ENCODE assay signal across 28 cellular contexts in the genomic region with DNA sequence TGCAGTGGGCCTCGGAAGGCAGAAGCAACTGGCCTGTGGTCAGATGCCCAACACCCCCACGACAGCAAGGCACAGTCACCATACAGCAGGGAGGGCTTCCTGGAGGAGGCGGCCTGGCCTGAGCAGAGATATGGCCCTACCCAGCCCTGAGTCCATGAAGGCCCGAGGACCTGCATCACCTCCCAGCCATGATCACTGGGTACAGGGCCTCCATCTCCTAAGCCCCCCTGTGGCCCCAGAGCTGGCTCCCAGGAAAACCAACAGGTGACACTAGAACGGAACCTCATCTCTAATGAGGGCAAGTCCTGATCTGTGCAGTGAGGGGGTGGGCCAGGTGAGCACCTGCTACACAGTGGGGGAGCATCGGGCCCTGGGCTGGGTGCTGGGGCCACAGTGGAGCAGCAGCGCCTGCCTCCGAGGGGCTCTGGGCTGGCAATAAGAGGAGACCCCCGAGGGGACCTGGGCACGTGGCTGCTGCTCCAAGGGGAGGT. TPM values are rescaled to one million over a fixed set of nuclear protein-coding genes. Genes with fewer than 3 reads are reported as not detected.
A peak's percentile ranks its signal among the peaks of the same experiment; 100 is the strongest.
DNase-seq lines count a peak whose midpoint lies in the region; ATAC-seq and TF ChIP-seq lines count a peak whose summit lies in the region.
"Had no signal": no experiment of that assay in that cellular context is flagged by ENCODE, and none has a peak within 500 bp of the region (broad histone marks: within the 10 kb centered on the region; RNA-seq: fewer than 3 reads in every experiment).

No MANE protein-coding gene starts in this region.

- no peak overlapping the region for H3K4me3 ChIP-seq in right cardiac atrium (ENCODE audit: low read length)
- no peak overlapping the region for H3K4me3 ChIP-seq in WERI-Rb-1 (ENCODE audit: low read depth, low read length)
- H3K4me3 ChIP-seq in aorta (ENCODE audit: low read length in 2 of 2) = no peak overlapping the region
- H3K4me3 ChIP-seq in BE2C (ENCODE audit: low read depth, low read length) = no peak overlapping the region
- H3K4me3 ChIP-seq: BLaER1 treated with 17β-estradiol and CSF1 and Interleukin-3, amounts not matched to agents 10 nM and 100 nM; colonic mucosa; esophagus muscularis mucosa; hepatocyte; left ventricle myocardium inferior; uterus had no signal

- peaks cover 12 to 17% (median 17%) of the 10 kb centered on the region in 3 donors for H3K4me1 Mint-ChIP-seq in naive B cell
- H3K4me1 Mint-ChIP-seq: endodermal cell, WTC11 had no signal

- H3K9me3 ChIP-seq in right cardiac atrium (ENCODE audit: control insufficient read depth, low read length) (no peaks in the 10 kb centered on the region), WERI-Rb-1 (ENCODE audit: severe bottlenecking) (no peaks in the 10 kb centered on the region), aorta (ENCODE audit: control insufficient read depth, low read length) (no peaks in the 10 kb centered on the region), BE2C (no peaks in the 10 kb centered on the region)
- H3K9me3 ChIP-seq: BLaER1 treated with 17β-estradiol and CSF1 and Interleukin-3, amounts not matched to agents 10 nM and 100 nM; colonic mucosa; esophagus muscularis mucosa; left ventricle myocardium inferior; uterus had no signal

- H3K9me3 Mint-ChIP-seq in naive B cell = no peaks in the 10 kb centered on the region
- H3K9me3 Mint-ChIP-seq: activated CD4-positive, alpha-beta memory T cell treated with anti-CD3 and anti-CD28 coated beads for 36 hours; endodermal cell; nephron progenitor cell; WTC11 had no signal

- DNase-seq in right cardiac atrium = peak in 2 of 3 donors; percentile 29 to 34
- DNase-seq in left ventricle myocardium superior = no peak
- DNase-seq in WERI-Rb-1 = peak; percentile 7
- DNase-seq in naive B cell = no peak
- peak; percentile 43 to 62 for DNase-seq in aorta
- DNase-seq in HUDEP-2 (lab: John Stamatoyannopoulos, UW; ENCODE audit: unreplicated experiment in 76 of 76) = no peak
- DNase-seq in BE2C = no peak
- DNase-seq: activated naive CD4-positive, alpha-beta T cell treated with Interleukin-2 at 50 U/mL for 16 hours; amygdala; colonic mucosa; endodermal cell; foreskin melanocyte; HCEC 1CT; left ventricle myocardium inferior; NCI-H1105 treated with DMSO at 0.1 percent for 48 hours; NCI-H2029 treated with DMSO at 0.1 percent for 48 hours; NCI-H345; NCI-H82; nephron progenitor cell; substantia nigra; T-helper 9 cell had no signal

- WGBS in right cardiac atrium = 83% methylated on average over 10 of the region's 10 CpGs
- 93 to 97% methylated on average over 7 to 10 of the region's 10 CpGs for WGBS in aorta, 2 donors

- no peaks in the 10 kb centered on the region for H3K4me1 ChIP-seq in right cardiac atrium (ENCODE audit: control insufficient read depth, insufficient read depth, low read length)
- no peaks in the 10 kb centered on the region for H3K4me1 ChIP-seq in aorta (ENCODE audit: control insufficient read depth in 1 of 2, insufficient read depth in 2 of 2, low read length in 2 of 2)
- peaks cover 18% of the 10 kb centered on the region for H3K4me1 ChIP-seq in BE2C
- H3K4me1 ChIP-seq: colonic mucosa had no signal

- peaks cover 0 to 10% (median 9%) of the 10 kb centered on the region in 3 donors for H3K27me3 Mint-ChIP-seq in naive B cell
- H3K27me3 Mint-ChIP-seq: activated CD4-positive, alpha-beta memory T cell treated with anti-CD3 and anti-CD28 coated beads for 36 hours had no signal

- TF ChIP-seq CTCF in WERI-Rb-1 (IDR thresholded peaks at IDR 0.05; ENCODE audit: low read depth, low read length) = no peak
- no peak for TF ChIP-seq CTCF in BE2C (IDR thresholded peaks at IDR 0.05; ENCODE audit: low read depth, low read length)

- no peak overlapping the region for H3K4me3 Mint-ChIP-seq in naive B cell
- H3K4me3 Mint-ChIP-seq: activated CD4-positive, alpha-beta memory T cell treated with anti-CD3 and anti-CD28 coated beads for 36 hours; endodermal cell; nephron progenitor cell; WTC11 had no signal

- H3K36me3 ChIP-seq in WERI-Rb-1 = no peaks in the 10 kb centered on the region
- H3K36me3 ChIP-seq in aorta (ENCODE audit: control insufficient read depth in 1 of 2, insufficient read depth in 2 of 2, low read length in 1 of 2) = no peaks in the 10 kb centered on the region
- no peaks in the 10 kb centered on the region for H3K36me3 ChIP-seq in BE2C
- H3K36me3 ChIP-seq: BLaER1 treated with 17β-estradiol and CSF1 and Interleukin-3, amounts not matched to agents 10 nM and 100 nM; colonic mucosa; esophagus muscularis mucosa; left ventricle myocardium inferior; uterus had no signal

- peak overlapping the region in 4 of 6 donors; percentile 14 to 70 (median 52) for H3K27ac Mint-ChIP-seq in naive B cell
- H3K27ac Mint-ChIP-seq: activated CD4-positive, alpha-beta memory T cell treated with anti-CD3 and anti-CD28 coated beads for 36 hours; endodermal cell; WTC11 had no signal

- H3K27ac ChIP-seq in right cardiac atrium (ENCODE audit: low read length) (no peak overlapping the region), WERI-Rb-1 (no peak overlapping the region), aorta (ENCODE audit: low read depth in 1 of 2, low read length in 2 of 2) (no peak overlapping the region)
- H3K27ac ChIP-seq: BLaER1 treated with 17β-estradiol and CSF1 and Interleukin-3, amounts not matched to agents 10 nM and 100 nM; colonic mucosa; esophagus muscularis mucosa; hepatocyte; left ventricle myocardium inferior; uterus had no signal

- intact Hi-C loops in right cardiac atrium (cut with DNase I) (no loop called here), left ventricle myocardium superior (cut with micrococcal nuclease) (no loop called here), aorta (cut with DNase I) (no loop called here)

- ATAC-seq in right cardiac atrium (no peak), left ventricle myocardium superior (no peak), naive B cell (ENCODE audit: low read depth in 2 of 2) (no peak), aorta (ENCODE audit: low FRiP score) (no peak), GM19467 (IDR thresholded peaks at IDR 0.05; ENCODE audit: unreplicated experiment) (no peak)
- ATAC-seq: WTC11 had no signal

- H3K27me3 ChIP-seq in right cardiac atrium (ENCODE audit: control insufficient read depth, insufficient read depth) (no peaks in the 10 kb centered on the region), WERI-Rb-1 (ENCODE audit: insufficient read depth, low read depth, severe bottlenecking) (no peaks in the 10 kb centered on the region), aorta (ENCODE audit: control insufficient read depth in 1 of 2, insufficient read depth in 2 of 2, low read length in 1 of 2) (no peaks in the 10 kb centered on the region), BE2C (0 out of 2 replicates have a peak, but pooled peaks cover 2% of the 10 kb centered on the region)
- H3K27me3 ChIP-seq: colonic mucosa, esophagus muscularis mucosa, hepatocyte, uterus had no signal

- no peaks in the 10 kb centered on the region for H3K36me3 Mint-ChIP-seq in naive B cell
- H3K36me3 Mint-ChIP-seq: activated CD4-positive, alpha-beta memory T cell treated with anti-CD3 and anti-CD28 coated beads for 36 hours; WTC11 had no signal

RNA-seq across cellular contexts. Expression of gene MXD4, which starts 26.2 kb away (rescaled TPM):
- total RNA-seq in right cardiac atrium (10 to 100 TPM; 27.2 to 35.8 (median 31.6) TPM), left ventricle myocardium superior (44.0 TPM), aorta (10 to 100 TPM; 45.7 to 75.4 TPM)
- polyA plus RNA-seq in right cardiac atrium (43.1 TPM), naive B cell (ENCODE audit: low read depth in 6 of 6) (10 to 100 TPM; 29.4 to 46.2 (median 40.6) TPM), aorta (10 to 100 TPM; 36.9 to 75.1 TPM)
- 37.7 TPM for polyA plus RNA-seq in BE2C (2012; ENCODE audit: insufficient read depth, insufficient read length, low read depth)

RNA-seq across cellular contexts. Expression of gene HAUS3, which starts 46.2 kb away (rescaled TPM):
- total RNA-seq in right cardiac atrium (1 to 10 TPM; 6.1 to 8.9 (median 7.4) TPM), left ventricle myocardium superior (8.2 TPM), aorta (10 to 100 TPM; 11.1 to 16.2 TPM)
- polyA plus RNA-seq in right cardiac atrium (4.3 TPM), naive B cell (ENCODE audit: low read depth in 6 of 6) (10 to 100 TPM; 13.3 to 29.1 (median 19.3) TPM), aorta (1 to 10 TPM; 3.8 to 9.2 TPM)
- 9.0 TPM for polyA plus RNA-seq in BE2C (2012; ENCODE audit: insufficient read depth, insufficient read length, low read depth)

RNA-seq across cellular contexts. Expression of gene POLN, which starts 46.2 kb away (rescaled TPM):
- 1 to 10 TPM; 3.5 to 5.9 (median 4.6) TPM for total RNA-seq in right cardiac atrium
- polyA plus RNA-seq in right cardiac atrium = 1.5 TPM
- total RNA-seq in left ventricle myocardium superior = 1.9 TPM
- under 1 TPM in 4 of 6 donors, not detected in 2; 0.62 to 0.79 (median 0.71) TPM for polyA plus RNA-seq in naive B cell (ENCODE audit: low read depth in 6 of 6)
- 1 to 10 TPM; 3.2 to 6.6 TPM for total RNA-seq in aorta
- 1 to 10 TPM in 1 of 2 donors, not detected in 1; 7.0 TPM for polyA plus RNA-seq in aorta
- 0.93 TPM for polyA plus RNA-seq in BE2C (2012; ENCODE audit: insufficient read depth, insufficient read length, low read depth)

Comparison
In these comparisons a context has a peak if more than half of its experiments do, and no peak if none do; other contexts are left out.
1. DNase-seq: peak in right cardiac atrium (2 of 3), WERI-Rb-1 (single experiment) and aorta (2 of 2); none in left ventricle myocardium superior (single experiment), naive B cell (single experiment), HUDEP-2 (0 of 76) and BE2C (single experiment).